In genomic region chr3:120100711-120101110, GRCh38 we compare ENCODE assay signal across 1 cellular context.
TF ChIP-seq lines count a peak whose summit lies in the region.

No MANE protein-coding gene starts in this region.

TF ChIP-seq in SK-N-SH treated with all-trans-retinoic acid at 6 μM for 48 hours, 23 proteins besides CTCF, POLR2A, EP300 and RAD21:
- no peak for TF ChIP-seq POU6F1 (CRISPR knock-in tag; IDR thresholded peaks at IDR 0.05; ENCODE audit: borderline replicate concordance, low read depth)
- no peak for TF ChIP-seq GLIS3 (CRISPR knock-in tag; IDR thresholded peaks at IDR 0.05)
- no peak for TF ChIP-seq OSR1 (CRISPR knock-in tag; IDR thresholded peaks at IDR 0.05)
- no peak for TF ChIP-seq PATZ1 (CRISPR knock-in tag; IDR thresholded peaks at IDR 0.05; ENCODE audit: borderline replicate concordance)
- TF ChIP-seq ARNTL (CRISPR knock-in tag; IDR thresholded peaks at IDR 0.05; ENCODE audit: borderline replicate concordance, low read depth): no peak
- no peak for TF ChIP-seq ZFP30 (CRISPR knock-in tag; IDR thresholded peaks at IDR 0.05)
- TF ChIP-seq CREB5 (CRISPR knock-in tag; IDR thresholded peaks at IDR 0.05; ENCODE audit: low read depth): no peak
